Comparison of ENCODE assay signal across 9 cellular contexts in genomic region chrX:15903186-15903681, GRCh38. TPM values are rescaled to one million over a fixed set of nuclear protein-coding genes. Genes with fewer than 3 reads are reported as not detected.
DNase-seq lines count a peak whose midpoint lies in the region; ATAC-seq and TF ChIP-seq lines count a peak whose summit lies in the region.
"Had no signal": no experiment of that assay in that cellular context is flagged by ENCODE, and none has a peak within 500 bp of the region (broad histone marks: within the 10 kb centered on the region; RNA-seq: fewer than 3 reads in every experiment).

No MANE protein-coding gene starts in this region.

- peaks cover 6% of the 10 kb centered on the region for H3K36me3 Mint-ChIP-seq in glutamatergic neuron (ENCODE audit: unreplicated experiment)
- H3K36me3 Mint-ChIP-seq in activated CD8-positive, alpha-beta memory T cell treated with anti-CD3 and anti-CD28 coated beads, Interleukin-2, amount 10 ng/mL, durations not matched to agents 7 days and 5 days, result no peaks in the 10 kb centered on the region

- TF ChIP-seq CTCF in glutamatergic neuron (IDR thresholded peaks at IDR 0.05; ENCODE audit: partially characterized antibody, unreplicated experiment), result no peak

- H3K4me3 Mint-ChIP-seq in glutamatergic neuron (ENCODE audit: unreplicated experiment), result no peak overlapping the region
- H3K4me3 Mint-ChIP-seq in activated CD8-positive, alpha-beta memory T cell treated with anti-CD3 and anti-CD28 coated beads, Interleukin-2, amount 10 ng/mL, durations not matched to agents 7 days and 5 days, result no peak overlapping the region
- H3K4me3 Mint-ChIP-seq: central memory CD8-positive, alpha-beta T cell had no signal

- CTCF ChIA-PET in activated CD8-positive, alpha-beta memory T cell treated with anti-CD3 and anti-CD28 coated beads, Interleukin-2, amount 10 ng/mL, durations not matched to agents 7 days and 5 days (lab: Charles Lee), result no interaction called here

- no peaks in the 10 kb centered on the region for H3K4me1 Mint-ChIP-seq in glutamatergic neuron (ENCODE audit: low read depth, unreplicated experiment)
- no peaks in the 10 kb centered on the region for H3K4me1 Mint-ChIP-seq in activated CD8-positive, alpha-beta memory T cell treated with anti-CD3 and anti-CD28 coated beads, Interleukin-2, amount 10 ng/mL, durations not matched to agents 7 days and 5 days
- H3K4me1 Mint-ChIP-seq: central memory CD8-positive, alpha-beta T cell had no signal

- no peaks in the 10 kb centered on the region for H3K9me3 Mint-ChIP-seq in glutamatergic neuron (ENCODE audit: unreplicated experiment)
- H3K9me3 Mint-ChIP-seq in activated CD8-positive, alpha-beta memory T cell treated with anti-CD3 and anti-CD28 coated beads, Interleukin-2, amount 10 ng/mL, durations not matched to agents 7 days and 5 days (ENCODE audit: low read depth), result no peaks in the 10 kb centered on the region

- DNase-seq in Ammon's horn (ENCODE audit: low spot score), result peak; percentile 10
- peak; percentile 11 for DNase-seq in OCI-M1 (lab: John Stamatoyannopoulos, UW)
- DNase-seq in glutamatergic neuron, result no peak
- no peak for DNase-seq in NCI-H748 treated with DMSO at 0.1 percent for 48 hours (lab: John Stamatoyannopoulos, UW)
- no peak for DNase-seq in activated effector memory CD4-positive, alpha-beta T cell treated with Interleukin-2 at 50 U/mL for 16 hours
- DNase-seq in activated CD8-positive, alpha-beta memory T cell treated with anti-CD3 and anti-CD28 coated beads, Interleukin-2, amount 10 ng/mL, durations not matched to agents 7 days and 5 days, result no peak

- no peak overlapping the region for H3K27ac Mint-ChIP-seq in glutamatergic neuron (ENCODE audit: unreplicated experiment)
- no peak overlapping the region for H3K27ac Mint-ChIP-seq in activated CD8-positive, alpha-beta memory T cell treated with anti-CD3 and anti-CD28 coated beads, Interleukin-2, amount 10 ng/mL, durations not matched to agents 7 days and 5 days

- ATAC-seq in GM19043 (IDR thresholded peaks at IDR 0.05; ENCODE audit: low read depth, unreplicated experiment), result peak; percentile 87
- peak; percentile 93 for ATAC-seq in HG03064 (IDR thresholded peaks at IDR 0.05; ENCODE audit: low read depth, unreplicated experiment)
- ATAC-seq in activated CD8-positive, alpha-beta memory T cell treated with anti-CD3 and anti-CD28 coated beads, Interleukin-2, amount 10 ng/mL, durations not matched to agents 7 days and 5 days, result no peak

- no peaks in the 10 kb centered on the region for H3K27me3 Mint-ChIP-seq in glutamatergic neuron (ENCODE audit: unreplicated experiment)
- no peaks in the 10 kb centered on the region for H3K27me3 Mint-ChIP-seq in activated CD8-positive, alpha-beta memory T cell treated with anti-CD3 and anti-CD28 coated beads, Interleukin-2, amount 10 ng/mL, durations not matched to agents 7 days and 5 days
- H3K27me3 Mint-ChIP-seq: central memory CD8-positive, alpha-beta T cell had no signal

RNA-seq across cellular contexts. Expression of gene AP1S2, which starts 48.6 kb away (rescaled TPM):
- total RNA-seq in glutamatergic neuron (ENCODE audit: unreplicated experiment), result 89.4 TPM
- 10 to 100 TPM; 21.4 to 22.4 TPM for total RNA-seq in activated CD8-positive, alpha-beta memory T cell treated with anti-CD3 and anti-CD28 coated beads, Interleukin-2, amount 10 ng/mL, durations not matched to agents 7 days and 5 days

Comparison
In these comparisons a context has a peak if more than half of its experiments do, and no peak if none do; other contexts are left out.
1. DNase-seq: peak in Ammon's horn (single experiment) and OCI-M1 (single experiment); none in glutamatergic neuron (single experiment), NCI-H748 treated with DMSO at 0.1 percent for 48 hours (single experiment), activated effector memory CD4-positive, alpha-beta T cell treated with Interleukin-2 at 50 U/mL for 16 hours (single experiment) and activated CD8-positive, alpha-beta memory T cell treated with anti-CD3 and anti-CD28 coated beads, Interleukin-2, amount 10 ng/mL, durations not matched to agents 7 days and 5 days (single experiment).